Comparison of ENCODE assay signal across 1 cellular context in the genomic region with DNA sequence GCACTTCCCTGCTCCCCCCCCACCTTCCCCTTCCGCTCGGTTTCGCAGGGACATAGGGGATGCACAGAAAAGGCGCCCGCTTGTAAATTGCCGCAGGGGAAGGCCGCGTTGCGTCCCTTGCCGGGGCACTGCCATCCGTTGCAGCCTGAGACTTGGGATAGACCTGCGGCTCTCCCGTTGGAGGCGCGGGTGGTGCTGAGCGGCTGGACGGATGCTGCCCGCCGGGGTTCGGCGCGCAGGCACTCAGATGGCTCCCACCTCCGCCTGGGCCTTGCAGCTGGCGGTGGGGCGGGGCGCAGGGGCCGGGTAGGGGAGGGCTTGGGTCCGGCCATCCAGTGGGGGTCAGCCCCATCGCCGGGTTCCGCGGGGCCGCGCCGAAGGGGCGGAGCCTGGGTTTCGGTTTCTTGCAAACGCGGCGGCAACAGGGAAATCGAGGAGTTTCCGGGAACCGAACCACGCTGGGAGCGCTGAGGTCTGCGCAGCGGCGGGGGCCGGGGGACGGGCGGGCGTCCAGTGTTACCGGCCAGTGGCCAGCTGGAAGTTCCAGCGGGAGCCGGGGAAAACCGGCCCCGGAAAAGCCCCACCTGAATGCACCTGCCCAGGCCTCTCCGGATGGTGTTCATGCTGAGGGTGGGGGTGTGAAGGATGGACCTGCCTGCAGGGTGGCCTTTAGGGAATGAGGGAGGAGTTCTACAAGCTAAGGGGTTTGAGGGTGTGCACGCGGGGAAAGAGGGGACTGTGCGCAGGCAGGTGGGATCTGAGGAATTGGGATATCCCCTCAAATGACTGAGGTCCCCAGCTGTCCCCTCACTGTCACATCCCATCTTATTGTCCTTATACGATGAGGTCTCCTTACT.
TF ChIP-seq lines count a peak whose summit lies in the region.

No MANE protein-coding gene starts in this region.

TF ChIP-seq in GM12878, 131 proteins besides CTCF, POLR2A, EP300 and RAD21 (continued from another document):
- TF ChIP-seq, protein P1, sequence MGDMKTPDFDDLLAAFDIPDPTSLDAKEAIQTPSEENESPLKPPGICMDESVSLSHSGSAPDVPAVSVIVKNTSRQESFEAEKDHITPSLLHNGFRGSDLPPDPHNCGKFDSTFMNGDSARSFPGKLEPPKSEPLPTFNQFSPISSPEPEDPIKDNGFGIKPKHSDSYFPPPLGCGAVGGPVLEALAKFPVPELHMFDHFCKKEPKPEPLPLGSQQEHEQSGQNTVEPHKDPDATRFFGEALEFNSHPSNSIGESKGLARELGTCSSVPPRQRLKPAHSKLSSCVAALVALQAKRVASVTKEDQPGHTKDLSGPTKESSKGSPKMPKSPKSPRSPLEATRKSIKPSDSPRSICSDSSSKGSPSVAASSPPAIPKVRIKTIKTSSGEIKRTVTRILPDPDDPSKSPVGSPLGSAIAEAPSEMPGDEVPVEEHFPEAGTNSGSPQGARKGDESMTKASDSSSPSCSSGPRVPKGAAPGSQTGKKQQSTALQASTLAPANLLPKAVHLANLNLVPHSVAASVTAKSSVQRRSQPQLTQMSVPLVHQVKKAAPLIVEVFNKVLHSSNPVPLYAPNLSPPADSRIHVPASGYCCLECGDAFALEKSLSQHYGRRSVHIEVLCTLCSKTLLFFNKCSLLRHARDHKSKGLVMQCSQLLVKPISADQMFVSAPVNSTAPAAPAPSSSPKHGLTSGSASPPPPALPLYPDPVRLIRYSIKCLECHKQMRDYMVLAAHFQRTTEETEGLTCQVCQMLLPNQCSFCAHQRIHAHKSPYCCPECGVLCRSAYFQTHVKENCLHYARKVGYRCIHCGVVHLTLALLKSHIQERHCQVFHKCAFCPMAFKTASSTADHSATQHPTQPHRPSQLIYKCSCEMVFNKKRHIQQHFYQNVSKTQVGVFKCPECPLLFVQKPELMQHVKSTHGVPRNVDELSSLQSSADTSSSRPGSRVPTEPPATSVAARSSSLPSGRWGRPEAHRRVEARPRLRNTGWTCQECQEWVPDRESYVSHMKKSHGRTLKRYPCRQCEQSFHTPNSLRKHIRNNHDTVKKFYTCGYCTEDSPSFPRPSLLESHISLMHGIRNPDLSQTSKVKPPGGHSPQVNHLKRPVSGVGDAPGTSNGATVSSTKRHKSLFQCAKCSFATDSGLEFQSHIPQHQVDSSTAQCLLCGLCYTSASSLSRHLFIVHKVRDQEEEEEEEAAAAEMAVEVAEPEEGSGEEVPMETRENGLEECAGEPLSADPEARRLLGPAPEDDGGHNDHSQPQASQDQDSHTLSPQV (IDR thresholded peaks at IDR 0.05) = no peak
- TF ChIP-seq, protein P2, sequence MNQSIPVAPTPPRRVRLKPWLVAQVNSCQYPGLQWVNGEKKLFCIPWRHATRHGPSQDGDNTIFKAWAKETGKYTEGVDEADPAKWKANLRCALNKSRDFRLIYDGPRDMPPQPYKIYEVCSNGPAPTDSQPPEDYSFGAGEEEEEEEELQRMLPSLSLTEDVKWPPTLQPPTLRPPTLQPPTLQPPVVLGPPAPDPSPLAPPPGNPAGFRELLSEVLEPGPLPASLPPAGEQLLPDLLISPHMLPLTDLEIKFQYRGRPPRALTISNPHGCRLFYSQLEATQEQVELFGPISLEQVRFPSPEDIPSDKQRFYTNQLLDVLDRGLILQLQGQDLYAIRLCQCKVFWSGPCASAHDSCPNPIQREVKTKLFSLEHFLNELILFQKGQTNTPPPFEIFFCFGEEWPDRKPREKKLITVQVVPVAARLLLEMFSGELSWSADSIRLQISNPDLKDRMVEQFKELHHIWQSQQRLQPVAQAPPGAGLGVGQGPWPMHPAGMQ (IDR thresholded peaks at IDR 0.05; ENCODE audit: borderline replicate concordance) = no peak
- TF ChIP-seq ZNF274 (IDR thresholded peaks at IDR 0.05; ENCODE audit: insufficient read depth, insufficient read length) (no peak), TCF7 (IDR thresholded peaks at IDR 0.05; ENCODE audit: borderline replicate concordance) (no peak), NBN (IDR thresholded peaks at IDR 0.05) (no peak; the same call in none of the 2 replicates), HCFC1 (IDR thresholded peaks at IDR 0.05; ENCODE audit: low read length) (no peak), MYC (IDR thresholded peaks at IDR 0.05; ENCODE audit: insufficient read depth, insufficient read length, insufficient replicate concordance, low read length, severe bottlenecking) (no peak), NFXL1 (IDR thresholded peaks at IDR 0.05; ENCODE audit: borderline replicate concordance) (no peak), KDM1A (IDR thresholded peaks at IDR 0.05; ENCODE audit: borderline replicate concordance) (no peak), RBBP5 (conservative IDR thresholded peaks at IDR 0.05) (no peak), ZNF622 (IDR thresholded peaks at IDR 0.05) (no peak), SIN3A (IDR thresholded peaks at IDR 0.05; ENCODE audit: low read depth, low read length) (no peak), ZNF24 (IDR thresholded peaks at IDR 0.05) (no peak), KLF5 (IDR thresholded peaks at IDR 0.05; ENCODE audit: partially characterized antibody) (peak; percentile 48), SMC3 (IDR thresholded peaks at IDR 0.05; ENCODE audit: borderline replicate concordance, low read length) (no peak), TCF3 (IDR thresholded peaks at IDR 0.05; ENCODE audit: borderline replicate concordance, insufficient read depth, low read depth, low read length) (0 out of 2 replicates have a peak, but pooled peaks have one; percentile 22), EED (IDR thresholded peaks at IDR 0.05; ENCODE audit: low read depth) (0 out of 2 replicates have a peak, but pooled peaks have one; percentile 31), ZBED1 (IDR thresholded peaks at IDR 0.05; ENCODE audit: borderline replicate concordance) (no peak), HDAC6 (IDR thresholded peaks at IDR 0.05; ENCODE audit: unreplicated experiment) (no peak), ZNF207 (IDR thresholded peaks at IDR 0.05; ENCODE audit: borderline replicate concordance) (peak; percentile 61; the same call in 1 of the 2 replicates), NR2C2 (IDR thresholded peaks at IDR 0.05; ENCODE audit: borderline replicate concordance, control insufficient read depth, insufficient read length, low read depth) (no peak), STAT3 (IDR thresholded peaks at IDR 0.05; ENCODE audit: low read depth, low read length) (no peak)
- TF ChIP-seq, protein P3, sequence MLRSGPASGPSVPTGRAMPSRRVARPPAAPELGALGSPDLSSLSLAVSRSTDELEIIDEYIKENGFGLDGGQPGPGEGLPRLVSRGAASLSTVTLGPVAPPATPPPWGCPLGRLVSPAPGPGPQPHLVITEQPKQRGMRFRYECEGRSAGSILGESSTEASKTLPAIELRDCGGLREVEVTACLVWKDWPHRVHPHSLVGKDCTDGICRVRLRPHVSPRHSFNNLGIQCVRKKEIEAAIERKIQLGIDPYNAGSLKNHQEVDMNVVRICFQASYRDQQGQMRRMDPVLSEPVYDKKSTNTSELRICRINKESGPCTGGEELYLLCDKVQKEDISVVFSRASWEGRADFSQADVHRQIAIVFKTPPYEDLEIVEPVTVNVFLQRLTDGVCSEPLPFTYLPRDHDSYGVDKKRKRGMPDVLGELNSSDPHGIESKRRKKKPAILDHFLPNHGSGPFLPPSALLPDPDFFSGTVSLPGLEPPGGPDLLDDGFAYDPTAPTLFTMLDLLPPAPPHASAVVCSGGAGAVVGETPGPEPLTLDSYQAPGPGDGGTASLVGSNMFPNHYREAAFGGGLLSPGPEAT (IDR thresholded peaks at IDR 0.05; ENCODE audit: low read depth) = no peak
- TF ChIP-seq, protein P4, sequence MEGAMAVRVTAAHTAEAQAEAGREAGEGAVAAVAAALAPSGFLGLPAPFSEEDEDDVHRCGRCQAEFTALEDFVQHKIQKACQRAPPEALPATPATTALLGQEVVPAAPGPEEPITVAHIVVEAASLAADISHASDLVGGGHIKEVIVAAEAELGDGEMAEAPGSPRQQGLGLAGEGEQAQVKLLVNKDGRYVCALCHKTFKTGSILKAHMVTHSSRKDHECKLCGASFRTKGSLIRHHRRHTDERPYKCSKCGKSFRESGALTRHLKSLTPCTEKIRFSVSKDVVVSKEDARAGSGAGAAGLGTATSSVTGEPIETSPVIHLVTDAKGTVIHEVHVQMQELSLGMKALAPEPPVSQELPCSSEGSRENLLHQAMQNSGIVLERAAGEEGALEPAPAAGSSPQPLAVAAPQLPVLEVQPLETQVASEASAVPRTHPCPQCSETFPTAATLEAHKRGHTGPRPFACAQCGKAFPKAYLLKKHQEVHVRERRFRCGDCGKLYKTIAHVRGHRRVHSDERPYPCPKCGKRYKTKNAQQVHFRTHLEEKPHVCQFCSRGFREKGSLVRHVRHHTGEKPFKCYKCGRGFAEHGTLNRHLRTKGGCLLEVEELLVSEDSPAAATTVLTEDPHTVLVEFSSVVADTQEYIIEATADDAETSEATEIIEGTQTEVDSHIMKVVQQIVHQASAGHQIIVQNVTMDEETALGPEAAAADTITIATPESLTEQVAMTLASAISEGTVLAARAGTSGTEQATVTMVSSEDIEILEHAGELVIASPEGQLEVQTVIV (IDR thresholded peaks at IDR 0.05; ENCODE audit: borderline replicate concordance, partially characterized antibody) = no peak
- TF ChIP-seq, protein P5, sequence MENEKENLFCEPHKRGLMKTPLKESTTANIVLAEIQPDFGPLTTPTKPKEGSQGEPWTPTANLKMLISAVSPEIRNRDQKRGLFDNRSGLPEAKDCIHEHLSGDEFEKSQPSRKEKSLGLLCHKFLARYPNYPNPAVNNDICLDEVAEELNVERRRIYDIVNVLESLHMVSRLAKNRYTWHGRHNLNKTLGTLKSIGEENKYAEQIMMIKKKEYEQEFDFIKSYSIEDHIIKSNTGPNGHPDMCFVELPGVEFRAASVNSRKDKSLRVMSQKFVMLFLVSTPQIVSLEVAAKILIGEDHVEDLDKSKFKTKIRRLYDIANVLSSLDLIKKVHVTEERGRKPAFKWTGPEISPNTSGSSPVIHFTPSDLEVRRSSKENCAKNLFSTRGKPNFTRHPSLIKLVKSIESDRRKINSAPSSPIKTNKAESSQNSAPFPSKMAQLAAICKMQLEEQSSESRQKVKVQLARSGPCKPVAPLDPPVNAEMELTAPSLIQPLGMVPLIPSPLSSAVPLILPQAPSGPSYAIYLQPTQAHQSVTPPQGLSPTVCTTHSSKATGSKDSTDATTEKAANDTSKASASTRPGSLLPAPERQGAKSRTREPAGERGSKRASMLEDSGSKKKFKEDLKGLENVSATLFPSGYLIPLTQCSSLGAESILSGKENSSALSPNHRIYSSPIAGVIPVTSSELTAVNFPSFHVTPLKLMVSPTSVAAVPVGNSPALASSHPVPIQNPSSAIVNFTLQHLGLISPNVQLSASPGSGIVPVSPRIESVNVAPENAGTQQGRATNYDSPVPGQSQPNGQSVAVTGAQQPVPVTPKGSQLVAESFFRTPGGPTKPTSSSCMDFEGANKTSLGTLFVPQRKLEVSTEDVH (IDR thresholded peaks at IDR 0.05; ENCODE audit: low read depth, partially characterized antibody) = no peak
TF ChIP-seq in GM12878: peak in this region for 20.
